Comparison of ENCODE assay signal across 9 cellular contexts in genomic region chr20:49179368-49180277, GRCh38. TPM values are rescaled to one million over a fixed set of nuclear protein-coding genes. Genes with fewer than 3 reads are reported as not detected.
A peak's percentile ranks its signal among the peaks of the same experiment; 100 is the strongest.
DNase-seq lines count a peak whose midpoint lies in the region; ATAC-seq and TF ChIP-seq lines count a peak whose summit lies in the region.
"Had no signal": no experiment of that assay in that cellular context is flagged by ENCODE, and none has a peak within 500 bp of the region (broad histone marks: within the 10 kb centered on the region; RNA-seq: fewer than 3 reads in every experiment).

No MANE protein-coding gene starts in this region.

- TF ChIP-seq CTCF in GM13976 (IDR thresholded peaks at IDR 0.05; ENCODE audit: borderline replicate concordance, control extremely low read depth, extremely low read depth, insufficient read depth, missing control alignments) (no peak), natural killer cell (IDR thresholded peaks at IDR 0.05) (no peak)

- peaks cover 37% of the 10 kb centered on the region for H3K4me1 ChIP-seq in adipocyte (ENCODE audit: control insufficient read depth, insufficient read depth, low read length)

- DNase-seq in GM13976 (ENCODE audit: low spot score) (peak; percentile 47), adipocyte (ENCODE audit: low read depth) (no peak), natural killer cell (no peak), epidermal melanocyte (ENCODE audit: insufficient read length, low spot score) (no peak), dedifferentiated amniotic fluid mesenchymal stem cell (ENCODE audit: extremely low spot score) (no peak)
- no peak for DNase-seq in stimulated activated CD4-positive, alpha-beta T cell treated with anti-CD3 and anti-CD28 coated beads, Interleukin-4, amount 100 ng/mL, for 4 hours
- DNase-seq: activated gamma-delta T cell had no signal

- H3K27me3 ChIP-seq in adipocyte (replicated peaks; ENCODE audit: control insufficient read depth, insufficient read depth, low read length): no peaks in the 10 kb centered on the region

- H3K4me3 Mint-ChIP-seq in natural killer cell: no peak overlapping the region

- intact Hi-C loops in natural killer cell (cut with micrococcal nuclease): no loop called here

- H3K4me3 ChIP-seq in adipocyte (ENCODE audit: low read length): no peak overlapping the region

- H3K9ac ChIP-seq in adipocyte (ENCODE audit: low read length): peak overlapping the region; percentile 12

- no peaks in the 10 kb centered on the region for H3K27me3 Mint-ChIP-seq in natural killer cell (ENCODE audit: low read depth in 2 of 2)

- no peaks in the 10 kb centered on the region for H3K36me3 Mint-ChIP-seq in natural killer cell

- peaks cover 8% of the 10 kb centered on the region for H3K36me3 ChIP-seq in adipocyte (ENCODE audit: control insufficient read depth, insufficient read depth, low read length, severe bottlenecking)

- ATAC-seq in HG02798 (IDR thresholded peaks at IDR 0.05; ENCODE audit: poor library complexity, unreplicated experiment) (peak; percentile 75), natural killer cell (peak in 1 of 3 donors; percentile 50), GM19035 (IDR thresholded peaks at IDR 0.05; ENCODE audit: unreplicated experiment) (no peak)

- no peaks in the 10 kb centered on the region for H3K9me3 ChIP-seq in adipocyte (ENCODE audit: control insufficient read depth, low read length)

- in situ Hi-C loops in GM13976 (cut with MboI; ENCODE audit: low sequenced_read_pairs, unreplicated experiment): no loop called here

- peaks cover 42 to 52% of the 10 kb centered on the region in 2 donors for H3K4me1 Mint-ChIP-seq in natural killer cell

- H3K27ac Mint-ChIP-seq in natural killer cell: peak overlapping the region; percentile 37 to 69

- H3K9me3 Mint-ChIP-seq in natural killer cell: no peaks in the 10 kb centered on the region

RNA-seq across cellular contexts. Expression of gene STAU1, which starts 8.5 kb away (rescaled TPM):
- 10 to 100 TPM; 47.3 to 54.9 (median 49.9) TPM for total RNA-seq in natural killer cell

RNA-seq across cellular contexts. Expression of gene DDX27, which starts 39.6 kb away (rescaled TPM):
- total RNA-seq in natural killer cell: 10 to 100 TPM; 71.5 to 91.3 (median 75.9) TPM
